Comparison of ENCODE assay signal across 8 cellular contexts in the genomic region with DNA sequence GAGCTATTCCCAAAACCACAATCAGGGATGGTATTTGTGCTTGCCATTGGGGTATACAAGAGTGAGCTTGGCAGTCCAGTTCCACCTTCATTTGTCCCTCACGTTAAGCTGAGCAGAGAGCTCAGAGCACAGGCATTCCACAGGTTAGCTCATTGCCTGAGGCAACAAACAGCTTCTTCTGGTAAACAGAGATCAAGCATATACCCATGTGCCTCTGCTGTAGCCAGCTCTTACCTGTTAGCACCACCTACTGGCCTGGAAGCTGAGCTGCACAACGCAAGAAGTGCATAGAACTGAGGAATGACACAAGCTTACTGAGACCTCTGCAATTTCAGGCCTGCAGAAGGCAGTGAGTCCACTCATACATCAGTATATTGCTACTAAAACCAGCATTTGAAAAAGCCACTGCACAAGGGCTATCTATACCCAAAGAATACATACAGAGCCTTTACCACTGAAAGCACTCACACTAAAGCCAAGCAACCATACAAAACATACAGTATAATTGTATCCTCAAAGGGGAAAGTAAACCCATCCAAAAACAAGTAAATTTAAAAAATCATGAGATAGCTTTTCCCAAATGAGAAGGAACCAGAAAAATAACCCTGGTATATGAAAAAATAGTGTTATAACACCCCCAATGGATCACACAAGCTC.
A peak's percentile ranks its signal among the peaks of the same experiment; 100 is the strongest.
DNase-seq lines count a peak whose midpoint lies in the region; ATAC-seq and TF ChIP-seq lines count a peak whose summit lies in the region.

No MANE protein-coding gene starts in this region.

- no peaks in the 10 kb centered on the region for H3K36me3 ChIP-seq in RWPE2 (ENCODE audit: low read depth)

- peak; percentile 76 for TF ChIP-seq CTCF in GM10266 (IDR thresholded peaks at IDR 0.05; ENCODE audit: control insufficient read depth, insufficient read depth, low read depth, missing control alignments)
- peak; percentile 75 for TF ChIP-seq CTCF in RWPE2 (IDR thresholded peaks at IDR 0.05; ENCODE audit: poor library complexity, severe bottlenecking)

- no peaks in the 10 kb centered on the region for H3K27me3 Mint-ChIP-seq in activated CD4-positive, alpha-beta memory T cell treated with anti-CD3 and anti-CD28 coated beads, Interleukin-2, amount 10 ng/mL, durations not matched to agents 7 days and 5 days

- intact Hi-C loops in Right ventricle myocardium inferior (cut with DNase I): no loop called here

- no peaks in the 10 kb centered on the region for H3K9me3 ChIP-seq in RWPE2 (ENCODE audit: severe bottlenecking)

- ATAC-seq in GM21367 (IDR thresholded peaks at IDR 0.05; ENCODE audit: unreplicated experiment): peak; percentile 90
- ATAC-seq in HG03460 (IDR thresholded peaks at IDR 0.05; ENCODE audit: unreplicated experiment): peak; percentile 90
- peak; percentile 94 for ATAC-seq in RWPE2 (ENCODE audit: low read depth)
- ATAC-seq in Right ventricle myocardium inferior: no peak

- no peak overlapping the region for H3K27ac Mint-ChIP-seq in activated CD4-positive, alpha-beta memory T cell treated with anti-CD3 and anti-CD28 coated beads, Interleukin-2, amount 10 ng/mL, durations not matched to agents 7 days and 5 days

- DNase-seq in GM10266 (ENCODE audit: extremely low spot score): peak; percentile 28
- no peak for DNase-seq in RWPE2 (ENCODE audit: low spot score)
- DNase-seq in iris pigment epithelial cell (ENCODE audit: low read depth): peak; percentile 49
- DNase-seq in activated CD4-positive, alpha-beta memory T cell treated with anti-CD3 and anti-CD28 coated beads, Interleukin-2, amount 10 ng/mL, durations not matched to agents 7 days and 5 days: no peak
- no peak for DNase-seq in Right ventricle myocardium inferior (ENCODE audit: missing footprints)
- no peak for DNase-seq in cerebellar nuclear complex (lab: John Stamatoyannopoulos, UW)

- CTCF ChIA-PET in activated CD4-positive, alpha-beta memory T cell treated with anti-CD3 and anti-CD28 coated beads, Interleukin-2, amount 10 ng/mL, durations not matched to agents 7 days and 5 days (lab: Charles Lee): interaction anchor here (1.2 kb wide), 1 partner anchor 12 kb away, joined by 3 read pairs; no protein-coding TSS in a partner anchor

- no peak overlapping the region for H3K27ac ChIP-seq in RWPE2 (ENCODE audit: poor library complexity, severe bottlenecking)

- no peaks in the 10 kb centered on the region for H3K9me3 Mint-ChIP-seq in activated CD4-positive, alpha-beta memory T cell treated with anti-CD3 and anti-CD28 coated beads, Interleukin-2, amount 10 ng/mL, durations not matched to agents 7 days and 5 days

- no peaks in the 10 kb centered on the region for H3K4me1 ChIP-seq in RWPE2 (ENCODE audit: insufficient read depth, poor library complexity, severe bottlenecking)

- H3K4me3 Mint-ChIP-seq in activated CD4-positive, alpha-beta memory T cell treated with anti-CD3 and anti-CD28 coated beads, Interleukin-2, amount 10 ng/mL, durations not matched to agents 7 days and 5 days: no peak overlapping the region

- no peak overlapping the region for H3K4me3 ChIP-seq in RWPE2 (ENCODE audit: severe bottlenecking)

- H3K4me1 Mint-ChIP-seq in activated CD4-positive, alpha-beta memory T cell treated with anti-CD3 and anti-CD28 coated beads, Interleukin-2, amount 10 ng/mL, durations not matched to agents 7 days and 5 days: no peaks in the 10 kb centered on the region

- POLR2A ChIA-PET in activated CD4-positive, alpha-beta memory T cell treated with anti-CD3 and anti-CD28 coated beads, Interleukin-2, amount 10 ng/mL, durations not matched to agents 7 days and 5 days (lab: Charles Lee): no interaction called here

- no peaks in the 10 kb centered on the region for H3K36me3 Mint-ChIP-seq in activated CD4-positive, alpha-beta memory T cell treated with anti-CD3 and anti-CD28 coated beads, Interleukin-2, amount 10 ng/mL, durations not matched to agents 7 days and 5 days (ENCODE audit: low read depth)

- no peaks in the 10 kb centered on the region for H3K27me3 ChIP-seq in RWPE2 (ENCODE audit: insufficient read depth, poor library complexity, severe bottlenecking)

Comparison
In these comparisons a context has a peak if more than half of its experiments do, and no peak if none do; other contexts are left out.
1. DNase-seq: peak in GM10266 (single experiment) and iris pigment epithelial cell (single experiment); none in RWPE2 (single experiment), activated CD4-positive, alpha-beta memory T cell treated with anti-CD3 and anti-CD28 coated beads, Interleukin-2, amount 10 ng/mL, durations not matched to agents 7 days and 5 days (single experiment), Right ventricle myocardium inferior (single experiment) and cerebellar nuclear complex (0 of 2).